In the genomic region with DNA sequence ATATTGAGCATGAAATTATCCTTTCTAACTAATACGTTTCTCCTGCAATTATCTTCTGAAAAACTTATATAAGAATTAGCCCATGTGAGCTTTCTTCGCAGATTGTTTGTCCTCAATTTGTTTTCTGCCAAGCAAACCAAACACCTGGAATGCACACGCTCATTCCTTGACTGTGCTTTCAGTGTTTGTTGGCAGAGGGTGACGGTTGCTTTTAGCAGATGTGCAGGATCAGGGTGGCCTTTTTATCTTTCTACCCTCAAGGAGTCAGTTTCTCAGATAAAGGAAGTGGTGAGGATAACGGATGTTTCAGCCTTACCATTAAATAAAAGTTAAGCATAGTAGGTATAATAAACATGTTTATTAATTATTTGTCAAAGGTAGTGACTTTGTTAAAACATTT, we compare ENCODE assay signal across 20 cellular contexts. TPM values are rescaled to one million over a fixed set of nuclear protein-coding genes. Genes with fewer than 3 reads are reported as not detected.
"Had no signal": no experiment of that assay in that cellular context is flagged by ENCODE, and none has a peak within 500 bp of the region (broad histone marks: within the 10 kb centered on the region; RNA-seq: fewer than 3 reads in every experiment).

No MANE protein-coding gene starts in this region.

- DNase-seq: activated CD4-positive, alpha-beta T cell treated with anti-CD3 and anti-CD28 coated beads for 4 hours; activated CD8-positive, alpha-beta T cell treated with anti-CD3 and anti-CD28 coated beads, Interleukin-2, amount 10 ng/mL, durations not matched to agents 7 days and 5 days; activated naive CD4-positive, alpha-beta T cell treated with Interleukin-2 at 50 U/mL for 16 hours; activated naive CD8-positive, alpha-beta T cell treated with anti-CD3 and anti-CD28 coated beads, Interleukin-2, amount 50 U/mL, for 24 hours; colonic mucosa; effector CD4-positive, alpha-beta T cell; heart right ventricle; islet precursor cell; mammary epithelial cell; mucosa of descending colon; natural killer cell; testis had no signal

- H3K27ac Mint-ChIP-seq: activated CD8-positive, alpha-beta T cell treated with anti-CD3 and anti-CD28 coated beads, Interleukin-2, amount 10 ng/mL, durations not matched to agents 7 days and 5 days; activated naive CD8-positive, alpha-beta T cell treated with anti-CD3 and anti-CD28 coated beads, Interleukin-2, amount 50 U/mL, for 24 hours; natural killer cell; stimulated activated naive CD8-positive, alpha-beta T cell treated with anti-CD3 and anti-CD28 coated beads, Interleukin-15, Interleukin-2, amounts not matched to agents 100 ng/mL and 50 ng/mL, for 24 hours; T-helper 2 cell treated with Interferon-gamma antibody and Interleukin-4, amounts not matched to agents 5 μg/mL and 100 μg/mL, for 36 hours had no signal

- H3K27ac ChIP-seq: cardiac muscle cell, colonic mucosa, heart right ventricle, testis, VCaP had no signal

- ATAC-seq: activated CD8-positive, alpha-beta T cell treated with anti-CD3 and anti-CD28 coated beads, Interleukin-2, amount 10 ng/mL, durations not matched to agents 7 days and 5 days; activated naive CD8-positive, alpha-beta T cell treated with anti-CD3 and anti-CD28 coated beads, Interleukin-2, amount 50 U/mL, for 24 hours; heart right ventricle; left lobe of liver; mucosa of descending colon; natural killer cell; sciatic nerve had no signal

- H3K9me3 ChIP-seq: colonic mucosa, heart right ventricle, mucosa of descending colon, testis had no signal

- H3K4me1 ChIP-seq: colonic mucosa, heart right ventricle, testis had no signal

- H3K9me3 Mint-ChIP-seq: activated naive CD8-positive, alpha-beta T cell treated with anti-CD3 and anti-CD28 coated beads, Interleukin-2, amount 50 U/mL, for 24 hours; natural killer cell; stimulated activated naive CD8-positive, alpha-beta T cell treated with anti-CD3 and anti-CD28 coated beads, Interleukin-15, Interleukin-2, amounts not matched to agents 100 ng/mL and 50 ng/mL, for 24 hours; T-helper 2 cell treated with Interferon-gamma antibody and Interleukin-4, amounts not matched to agents 5 μg/mL and 100 μg/mL, for 36 hours had no signal

- H3K27me3 Mint-ChIP-seq: activated naive CD8-positive, alpha-beta T cell treated with anti-CD3 and anti-CD28 coated beads, Interleukin-2, amount 50 U/mL, for 24 hours had no signal

- H3K27me3 ChIP-seq: cardiac muscle cell, colonic mucosa, heart right ventricle, testis had no signal

- H3K4me3 ChIP-seq: cardiac muscle cell, colonic mucosa, heart right ventricle, mucosa of descending colon, testis had no signal

- H3K36me3 ChIP-seq: cardiac muscle cell, colonic mucosa, heart right ventricle had no signal

- H3K36me3 Mint-ChIP-seq: natural killer cell had no signal

- H3K4me1 Mint-ChIP-seq: natural killer cell had no signal

- H3K4me3 Mint-ChIP-seq: activated CD8-positive, alpha-beta T cell treated with anti-CD3 and anti-CD28 coated beads, Interleukin-2, amount 10 ng/mL, durations not matched to agents 7 days and 5 days; activated naive CD8-positive, alpha-beta T cell treated with anti-CD3 and anti-CD28 coated beads, Interleukin-2, amount 50 U/mL, for 24 hours; natural killer cell; stimulated activated naive CD8-positive, alpha-beta T cell treated with anti-CD3 and anti-CD28 coated beads, Interleukin-15, Interleukin-2, amounts not matched to agents 100 ng/mL and 50 ng/mL, for 24 hours; T-helper 2 cell treated with Interferon-gamma antibody and Interleukin-4, amounts not matched to agents 5 μg/mL and 100 μg/mL, for 36 hours had no signal

RNA-seq across cellular contexts. Expression of a gene that starts 15.1 kb away (rescaled TPM):
- total RNA-seq: activated CD8-positive, alpha-beta T cell treated with anti-CD3 and anti-CD28 coated beads, Interleukin-2, amount 10 ng/mL, durations not matched to agents 7 days and 5 days; cardiac muscle cell; endothelial cell of umbilical vein; fibroblast of lung; heart right ventricle; mammary epithelial cell; natural killer cell had no signal
- polyA plus RNA-seq: endothelial cell of umbilical vein, fibroblast of lung, mammary epithelial cell had no signal
